7 cellular contexts compared by ENCODE assay signal in genomic region chr10:66882271-66882670, GRCh38. TPM values are rescaled to one million over a fixed set of nuclear protein-coding genes. Genes with fewer than 3 reads are reported as not detected.
"Had no signal": no experiment of that assay in that cellular context is flagged by ENCODE, and none has a peak within 500 bp of the region (broad histone marks: within the 10 kb centered on the region; RNA-seq: fewer than 3 reads in every experiment).

No MANE protein-coding gene starts in this region.

- H3K27me3 Mint-ChIP-seq: IgD-negative memory B cell had no signal

- H3K27ac Mint-ChIP-seq: GM23338, H9 had no signal

- DNase-seq: H9, HCEC 1CT, KBM-7 had no signal

- H3K4me3 ChIP-seq: GM23338 had no signal

- H3K4me1 Mint-ChIP-seq: IgD-negative memory B cell had no signal

- H3K4me3 Mint-ChIP-seq: GM23338, H9, IgD-negative memory B cell had no signal

- H3K9me3 Mint-ChIP-seq: GM23338, H9 had no signal

- ATAC-seq: GM23338, HepG2 had no signal

RNA-seq across cellular contexts. Expression of gene LRRTM3, which starts 43.6 kb away (rescaled TPM):
- total RNA-seq: HepG2, HT-29 had no signal
- polyA plus RNA-seq: HepG2, IgD-negative memory B cell had no signal
